Comparison of ENCODE assay signal across 20 cellular contexts in the genomic region with DNA sequence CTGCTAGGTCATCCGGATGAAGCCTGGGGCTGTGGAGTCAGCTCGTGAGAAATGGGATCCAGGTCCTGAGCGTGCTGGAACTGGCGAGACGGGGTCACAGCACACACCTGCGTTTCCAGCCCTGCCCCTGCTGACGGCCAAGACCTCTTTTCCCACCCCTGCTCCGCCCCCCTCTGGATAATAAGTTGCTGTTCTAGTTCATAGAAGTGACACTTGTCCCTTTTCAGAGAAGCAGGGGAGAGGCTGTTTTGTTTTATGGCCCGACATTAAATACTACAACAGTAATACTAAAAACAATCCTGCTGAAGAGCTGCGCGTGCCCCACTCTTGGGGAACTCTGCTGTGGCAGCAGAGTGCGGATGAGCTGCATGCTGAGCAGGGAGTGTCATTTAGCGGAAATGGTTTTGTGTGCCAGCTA.
DNase-seq lines count a peak whose midpoint lies in the region; ATAC-seq and TF ChIP-seq lines count a peak whose summit lies in the region.
"Had no signal": no experiment of that assay in that cellular context is flagged by ENCODE, and none has a peak within 500 bp of the region (broad histone marks: within the 10 kb centered on the region; RNA-seq: fewer than 3 reads in every experiment).

No MANE protein-coding gene starts in this region.

- peaks cover 8 to 9% of the 10 kb centered on the region in 2 experiments for H3K4me1 ChIP-seq in trophoblast cell (ENCODE audit: control insufficient read depth in 1 of 2, insufficient read depth in 2 of 2, low read length in 2 of 2)
- H3K4me1 ChIP-seq: tibial artery had no signal

- no peaks in the 10 kb centered on the region for H4K20me1 ChIP-seq in neural cell (ENCODE audit: insufficient read depth)

- no peak for TF ChIP-seq RAD21 in neural cell (conservative IDR thresholded peaks at IDR 0.05)

- no peaks in the 10 kb centered on the region for H3K79me1 ChIP-seq in trophoblast cell (ENCODE audit: low read length)

- H3K79me2 ChIP-seq in neural cell (replicated peaks; ENCODE audit: insufficient read depth, low read length) (no peaks in the 10 kb centered on the region), trophoblast cell (ENCODE audit: control insufficient read depth, insufficient read depth, low read length, poor library complexity) (no peaks in the 10 kb centered on the region)

- no peak overlapping the region for H4K91ac ChIP-seq in trophoblast cell (ENCODE audit: low read depth, low read length)

- CTCF ChIA-PET in activated CD8-positive, alpha-beta memory T cell treated with anti-CD3 and anti-CD28 coated beads, Interleukin-2, amount 10 ng/mL, durations not matched to agents 7 days and 5 days (lab: Charles Lee), result interaction anchor here (0.6 to 1.7 kb wide), 4 partner anchors 9 to 262 kb away, joined by 3 to 13 read pairs (median 5); no protein-coding TSS in a partner anchor

- WGBS in trophoblast cell (ENCODE audit: extremely low coverage, insufficient coverage, insufficient read length), result no CpG with 5 or more reads among the region's 13 CpGs

- peaks cover 4% of the 10 kb centered on the region for H3K4me1 Mint-ChIP-seq in activated CD8-positive, alpha-beta memory T cell treated with anti-CD3 and anti-CD28 coated beads, Interleukin-2, amount 10 ng/mL, durations not matched to agents 7 days and 5 days
- H3K4me1 Mint-ChIP-seq in activated naive CD8-positive, alpha-beta T cell treated with anti-CD3 and anti-CD28 coated beads for 36 hours, result peaks cover 27% of the 10 kb centered on the region
- no peaks in the 10 kb centered on the region for H3K4me1 Mint-ChIP-seq in osteocyte (ENCODE audit: unreplicated experiment)

- H3K4me3 ChIP-seq in neural cell (ENCODE audit: low read length), result peak overlapping the region; percentile 23
- no peak overlapping the region for H3K4me3 ChIP-seq in trophoblast cell (ENCODE audit: low read depth, low read length)
- H3K4me3 ChIP-seq: lung, tibial artery had no signal

- H3K23ac ChIP-seq in trophoblast cell (ENCODE audit: low read length), result no peak overlapping the region

- H3K27me3 Mint-ChIP-seq in activated CD8-positive, alpha-beta memory T cell treated with anti-CD3 and anti-CD28 coated beads, Interleukin-2, amount 10 ng/mL, durations not matched to agents 7 days and 5 days, result no peaks in the 10 kb centered on the region
- H3K27me3 Mint-ChIP-seq in activated naive CD8-positive, alpha-beta T cell treated with anti-CD3 and anti-CD28 coated beads for 36 hours, result no peaks in the 10 kb centered on the region
- no peaks in the 10 kb centered on the region for H3K27me3 Mint-ChIP-seq in osteocyte (ENCODE audit: unreplicated experiment)

- H3K14ac ChIP-seq in trophoblast cell (ENCODE audit: low read length), result no peak overlapping the region

- no peaks in the 10 kb centered on the region for H3K36me3 Mint-ChIP-seq in activated CD8-positive, alpha-beta memory T cell treated with anti-CD3 and anti-CD28 coated beads, Interleukin-2, amount 10 ng/mL, durations not matched to agents 7 days and 5 days
- peaks cover 19% of the 10 kb centered on the region for H3K36me3 Mint-ChIP-seq in activated naive CD8-positive, alpha-beta T cell treated with anti-CD3 and anti-CD28 coated beads for 36 hours
- H3K36me3 Mint-ChIP-seq in osteocyte (ENCODE audit: unreplicated experiment), result peaks cover 7% of the 10 kb centered on the region

- no peak overlapping the region for H4K12ac ChIP-seq in trophoblast cell (ENCODE audit: low read depth, low read length)

- peak overlapping the region; percentile 10 for H3K9ac ChIP-seq in neural cell (ENCODE audit: low read length)
- no peak overlapping the region for H3K9ac ChIP-seq in trophoblast cell (ENCODE audit: low read length)

- H3K4me2 ChIP-seq in neural cell (ENCODE audit: low read length), result no peak overlapping the region
- no peak overlapping the region for H3K4me2 ChIP-seq in trophoblast cell (ENCODE audit: low read length)

- no peak overlapping the region for H2BK5ac ChIP-seq in trophoblast cell (ENCODE audit: low read depth, low read length, poor library complexity)

- H2AFZ ChIP-seq in neural cell (ENCODE audit: low read depth, low read length) (no peak overlapping the region), trophoblast cell (ENCODE audit: insufficient read depth, low read length, poor library complexity) (no peak overlapping the region)

- no peaks in the 10 kb centered on the region for H3K36me3 ChIP-seq in neural cell (ENCODE audit: insufficient read depth, low read length)
- H3K36me3 ChIP-seq in trophoblast cell (ENCODE audit: control insufficient read depth in 1 of 2, insufficient read depth in 2 of 2, low read length in 2 of 2), result no peaks in the 10 kb centered on the region
- H3K36me3 ChIP-seq: neutrophil, tibial artery had no signal

- H3K27ac Mint-ChIP-seq in activated CD8-positive, alpha-beta memory T cell treated with anti-CD3 and anti-CD28 coated beads, Interleukin-2, amount 10 ng/mL, durations not matched to agents 7 days and 5 days, result peak overlapping the region; percentile 59
- H3K27ac Mint-ChIP-seq in activated naive CD8-positive, alpha-beta T cell treated with anti-CD3 and anti-CD28 coated beads for 36 hours, result peak overlapping the region; percentile 81
- H3K27ac Mint-ChIP-seq in osteocyte (ENCODE audit: unreplicated experiment), result no peak overlapping the region

- no peak for DNase-seq in activated CD8-positive, alpha-beta memory T cell treated with anti-CD3 and anti-CD28 coated beads, Interleukin-2, amount 10 ng/mL, durations not matched to agents 7 days and 5 days
- DNase-seq in activated CD8-positive, alpha-beta memory T cell treated with anti-CD3 and anti-CD28 coated beads for 24 hours, result no peak
- peak; percentile 48 for DNase-seq in NCI-H2107 treated with DMSO at 0.1 percent for 48 hours (lab: John Stamatoyannopoulos, UW; ENCODE audit: unreplicated experiment)
- no peak for DNase-seq in activated naive CD8-positive, alpha-beta T cell treated with anti-CD3 and anti-CD28 coated beads for 36 hours
- DNase-seq in trophoblast cell, result no peak
- DNase-seq in osteocyte (ENCODE audit: extremely low spot score, unreplicated experiment), result no peak
- DNase-seq: ACHN; activated CD4-positive, alpha-beta T cell treated with anti-CD3 and anti-CD28 coated beads, Interleukin-2, amount 50 U/mL, for 4 hours; CD8-positive, alpha-beta memory T cell; effector CD4-positive, alpha-beta T cell; GDM1; NCI-H1694 treated with DMSO at 0.1 percent for 48 hours; stimulated activated CD4-positive, alpha-beta T cell treated with anti-CD3 and anti-CD28 coated beads, Interleukin-4, amount 100 ng/mL, for 1 hour; tibial artery had no signal

- H3K9me2 ChIP-seq in neural cell (ENCODE audit: insufficient read depth, low read length), result no peaks in the 10 kb centered on the region

- H3K27ac ChIP-seq in neural cell (ENCODE audit: low read length), result peak overlapping the region; percentile 38
- no peak overlapping the region for H3K27ac ChIP-seq in trophoblast cell (ENCODE audit: low read depth, low read length)
- H3K27ac ChIP-seq: neutrophil, tibial artery had no signal

- ATAC-seq in activated CD8-positive, alpha-beta memory T cell treated with anti-CD3 and anti-CD28 coated beads, Interleukin-2, amount 10 ng/mL, durations not matched to agents 7 days and 5 days, result no peak
- ATAC-seq in GM21447 (IDR thresholded peaks at IDR 0.05; ENCODE audit: unreplicated experiment), result no peak
- ATAC-seq: sciatic nerve had no signal

- H3K4ac ChIP-seq in trophoblast cell (ENCODE audit: low read depth, low read length), result no peak overlapping the region

- TF ChIP-seq CTCF in neural cell (IDR thresholded peaks at IDR 0.05; ENCODE audit: poor library complexity, severe bottlenecking) (no peak), osteocyte (IDR thresholded peaks at IDR 0.05) (no peak)

- H3K27me3 ChIP-seq in neural cell (ENCODE audit: insufficient read depth, low read depth, low read length) (no peaks in the 10 kb centered on the region), trophoblast cell (ENCODE audit: insufficient read depth, low read length) (no peaks in the 10 kb centered on the region)
- H3K27me3 ChIP-seq: neutrophil, tibial artery had no signal

- no peak overlapping the region for H2BK120ac ChIP-seq in trophoblast cell (ENCODE audit: insufficient read depth, low read length, poor library complexity)

- H3F3A ChIP-seq in neural cell (ENCODE audit: insufficient read depth, low read length, poor library complexity, severe bottlenecking), result no peaks in the 10 kb centered on the region

- no peak overlapping the region for H4K8ac ChIP-seq in trophoblast cell (ENCODE audit: low read depth, low read length)

- no peaks in the 10 kb centered on the region for H3K9me3 Mint-ChIP-seq in activated CD8-positive, alpha-beta memory T cell treated with anti-CD3 and anti-CD28 coated beads, Interleukin-2, amount 10 ng/mL, durations not matched to agents 7 days and 5 days (ENCODE audit: low read depth)
- no peaks in the 10 kb centered on the region for H3K9me3 Mint-ChIP-seq in activated naive CD8-positive, alpha-beta T cell treated with anti-CD3 and anti-CD28 coated beads for 36 hours
- no peaks in the 10 kb centered on the region for H3K9me3 Mint-ChIP-seq in osteocyte (ENCODE audit: unreplicated experiment)
- H3K9me3 Mint-ChIP-seq: activated naive CD4-positive, alpha-beta T cell treated with anti-CD3 and anti-CD28 coated beads, Interleukin-2, amount 50 U/mL, for 72 hours; CD8-positive, alpha-beta memory T cell had no signal

- H3K18ac ChIP-seq in trophoblast cell (ENCODE audit: low read length), result no peak overlapping the region

- TF ChIP-seq EP300 in neural cell (conservative IDR thresholded peaks at IDR 0.05; ENCODE audit: poor library complexity, severe bottlenecking), result peak; percentile 47

- H2AK5ac ChIP-seq in trophoblast cell (ENCODE audit: low read length), result no peak overlapping the region

- no peaks in the 10 kb centered on the region for H3K9me3 ChIP-seq in neural cell (ENCODE audit: low read length)
- H3K9me3 ChIP-seq in trophoblast cell (ENCODE audit: insufficient read depth, low read depth, low read length), result peaks cover 10% of the 10 kb centered on the region
- H3K9me3 ChIP-seq: neutrophil, tibial artery had no signal

- no peak overlapping the region for H2BK12ac ChIP-seq in trophoblast cell (ENCODE audit: low read length)

- no peak overlapping the region for H3K4me3 Mint-ChIP-seq in activated CD8-positive, alpha-beta memory T cell treated with anti-CD3 and anti-CD28 coated beads, Interleukin-2, amount 10 ng/mL, durations not matched to agents 7 days and 5 days
- peak overlapping the region; percentile 43 for H3K4me3 Mint-ChIP-seq in activated naive CD8-positive, alpha-beta T cell treated with anti-CD3 and anti-CD28 coated beads for 36 hours
- no peak overlapping the region for H3K4me3 Mint-ChIP-seq in osteocyte (ENCODE audit: unreplicated experiment)
